ENCODE assay signal across 27 cellular contexts in genomic region chr15:71375934-71376333, GRCh38.
A peak's percentile ranks its signal among the peaks of the same experiment; 100 is the strongest.
DNase-seq lines count a peak whose midpoint lies in the region; ATAC-seq, FAIRE-seq and TF ChIP-seq lines count a peak whose summit lies in the region.
"Had no signal": no experiment of that assay in that cellular context is flagged by ENCODE, and none has a peak within 500 bp of the region (broad histone marks: within the 10 kb centered on the region; RNA-seq: fewer than 3 reads in every experiment).

No MANE protein-coding gene starts in this region.

- peak; percentile 71 for FAIRE-seq in keratinocyte (lab: Jason Lieb, UNC)
- FAIRE-seq: G401.6, GM18507, H54 had no signal

- H3K4me2 ChIP-seq in mammary epithelial cell (ENCODE audit: insufficient read depth, low read depth, low read length) (no peak overlapping the region), keratinocyte (ENCODE audit: control insufficient read depth, extremely low read depth, insufficient read depth, low read depth, low read length) (no peak overlapping the region)

- H3K9me3 Mint-ChIP-seq in MCF 10A (ENCODE audit: unreplicated experiment): no peaks in the 10 kb centered on the region

- H3K9me1 ChIP-seq in keratinocyte (ENCODE audit: control insufficient read depth, extremely low read depth, insufficient read depth, low read length): no peaks in the 10 kb centered on the region

- ATAC-seq in esophagus mucosa (peak; percentile 50), HG03432 (IDR thresholded peaks at IDR 0.05; ENCODE audit: unreplicated experiment) (no peak), GM18517 (IDR thresholded peaks at IDR 0.05; ENCODE audit: unreplicated experiment) (no peak)
- ATAC-seq: CD8-positive, alpha-beta T cell had no signal

- no peaks in the 10 kb centered on the region for H3K27me3 ChIP-seq in mammary epithelial cell (ENCODE audit: insufficient read depth, low read length)
- no peaks in the 10 kb centered on the region for H3K27me3 ChIP-seq in keratinocyte (ENCODE audit: control insufficient read depth, extremely low read depth, insufficient read depth, low read length)
- H3K27me3 ChIP-seq: Peyer's patch, SJCRH30 had no signal

- intact Hi-C loops in mammary epithelial cell (cut with micrococcal nuclease): no loop called here
- intact Hi-C loops in MCF 10A (cut with micrococcal nuclease): no loop called here

- BruUV-seq in mammary epithelial cell (replicated peaks; lab: Mats Ljungman, UMichigan) (no TSS peak), MCF 10A (replicated peaks; lab: Mats Ljungman, UMichigan) (no TSS peak)

- no peak for TF ChIP-seq POLR2A in erythroblast (IDR thresholded peaks at IDR 0.05; ENCODE audit: low read length)

- peaks cover 5% of the 10 kb centered on the region for H3K4me1 Mint-ChIP-seq in MCF 10A (ENCODE audit: insufficient read depth, unreplicated experiment)

- H4K20me1 ChIP-seq in mammary epithelial cell (ENCODE audit: insufficient read depth, low read length) (no peaks in the 10 kb centered on the region), keratinocyte (ENCODE audit: control insufficient read depth, extremely low read depth, insufficient read depth, low read length) (no peaks in the 10 kb centered on the region)

- no peaks in the 10 kb centered on the region for H3K27me3 Mint-ChIP-seq in MCF 10A (ENCODE audit: insufficient read depth, unreplicated experiment)

- H3K79me2 ChIP-seq in mammary epithelial cell (ENCODE audit: insufficient read depth, low read length) (no peaks in the 10 kb centered on the region), keratinocyte (ENCODE audit: control insufficient read depth, insufficient read depth, low read length) (no peaks in the 10 kb centered on the region)

- dilution Hi-C loops in mammary epithelial cell (cut with HindIII; ENCODE audit: low sequenced_read_pairs): no loop called here
- dilution Hi-C loops in keratinocyte (cut with MboI; ENCODE audit: extremely low pct_ligation_motif_present, low sequenced_read_pairs): no loop called here

- in situ Hi-C loops in mammary epithelial cell (cut with MboI; ENCODE audit: low sequenced_read_pairs in 2 of 2): no loop called here

- H3K36me3 ChIP-seq in mammary epithelial cell (ENCODE audit: insufficient read depth, low read length) (no peaks in the 10 kb centered on the region), keratinocyte (ENCODE audit: control insufficient read depth in 2 of 2, extremely low read depth in 1 of 2, insufficient read depth in 2 of 2, low read length in 2 of 2) (peaks cover 2 to 8% of the 10 kb centered on the region in 2 experiments)
- H3K36me3 ChIP-seq: Peyer's patch, SJCRH30 had no signal

- no peaks in the 10 kb centered on the region for H3K4me1 ChIP-seq in mammary epithelial cell (ENCODE audit: insufficient read depth, low read length)
- H3K4me1 ChIP-seq in keratinocyte (ENCODE audit: control insufficient read depth, extremely low read depth, insufficient read depth, low read length): peaks cover 12% of the 10 kb centered on the region

- no peaks in the 10 kb centered on the region for H3K9me3 ChIP-seq in mammary epithelial cell (replicated peaks; ENCODE audit: insufficient read depth, low read length)
- no peaks in the 10 kb centered on the region for H3K9me3 ChIP-seq in keratinocyte (ENCODE audit: control insufficient read depth, low read depth, low read length)
- H3K9me3 ChIP-seq: Peyer's patch, SJCRH30 had no signal

- H3K4me3 ChIP-seq in mammary epithelial cell (replicated peaks in 1 of 3; ENCODE audit: insufficient read depth in 1 of 3, low read depth in 2 of 3, low read length in 3 of 3) (no peak overlapping the region), keratinocyte (ENCODE audit: control insufficient read depth in 2 of 3, extremely low read depth in 1 of 3, insufficient read depth in 2 of 3, low read depth in 1 of 3, low read length in 3 of 3) (no peak overlapping the region)
- H3K4me3 ChIP-seq: Peyer's patch, SJCRH30 had no signal

- 97% methylated on average over 3 of the region's 3 CpGs for WGBS in mammary epithelial cell (ENCODE audit: low coverage, missing lambda C conversion rate)

- no peak for TF ChIP-seq CTCF in mammary epithelial cell (conservative IDR thresholded peaks at IDR 0.05 in 1 of 2, IDR thresholded peaks at IDR 0.05 in 1 of 2; ENCODE audit: extremely low read depth in 1 of 2, insufficient read depth in 1 of 2, low read depth in 1 of 2, low read length in 2 of 2)
- no peak for TF ChIP-seq CTCF in MCF 10A (IDR thresholded peaks at IDR 0.05; ENCODE audit: unreplicated experiment)
- TF ChIP-seq CTCF in keratinocyte (optimal IDR thresholded peaks at IDR 0.05 in 1 of 3, IDR thresholded peaks at IDR 0.05 in 1 of 3, conservative IDR thresholded peaks at IDR 0.05 in 1 of 3; ENCODE audit: extremely low read depth in 1 of 3, insufficient read depth in 2 of 3, low read length in 3 of 3): no peak

- no peak overlapping the region for H3K27ac Mint-ChIP-seq in MCF 10A (ENCODE audit: low read depth, unreplicated experiment)
- H3K27ac Mint-ChIP-seq: CD8-positive, alpha-beta T cell had no signal

- H3K9ac ChIP-seq in mammary epithelial cell (ENCODE audit: insufficient read depth, low read length) (no peak overlapping the region), keratinocyte (ENCODE audit: control insufficient read depth, extremely low read depth, insufficient read depth, low read length) (no peak overlapping the region)

- CTCF ChIA-PET in mammary epithelial cell (lab: Charles Lee; ENCODE audit: low non-redundant PET): no interaction called here
- CTCF ChIA-PET in MCF 10A (lab: Yijun Ruan, JAX): no interaction called here

- H2AFZ ChIP-seq in mammary epithelial cell (ENCODE audit: low read depth, low read length) (no peak overlapping the region), keratinocyte (ENCODE audit: control insufficient read depth, low read length) (no peak overlapping the region)

- no peak overlapping the region for H3K27ac ChIP-seq in mammary epithelial cell (ENCODE audit: insufficient read depth, low read depth, low read length)
- H3K27ac ChIP-seq in keratinocyte (ENCODE audit: control insufficient read depth, insufficient read depth, low read length): no peak overlapping the region
- H3K27ac ChIP-seq: 22Rv1, SJCRH30 had no signal

- H3K4me3 Mint-ChIP-seq in MCF 10A (ENCODE audit: unreplicated experiment): no peak overlapping the region
- H3K4me3 Mint-ChIP-seq: CD8-positive, alpha-beta T cell had no signal

- POLR2A ChIA-PET in MCF 10A (lab: Yijun Ruan, JAX): no interaction called here

- H3K36me3 Mint-ChIP-seq in MCF 10A (ENCODE audit: insufficient read depth, unreplicated experiment): no peaks in the 10 kb centered on the region

- DNase-seq in mammary epithelial cell: peak; percentile 51
- DNase-seq in MCF 10A (ENCODE audit: unreplicated experiment): no peak
- no peak for DNase-seq in keratinocyte (ENCODE audit: low read depth, low spot score)
- DNase-seq in erythroblast (lab: John Stamatoyannopoulos, UW): no peak
- DNase-seq in 8988T: no peak
- DNase-seq: AML-193; C1 segment of cervical spinal cord; Calu3; CD8-positive, alpha-beta T cell; DMS153; HFFc6; KBM-7; NCI-H1092 treated with DMSO at 0.1 percent for 48 hours; NCI-H1436 treated with DMSO at 0.1 percent for 48 hours; NCI-H2029; NCI-H226; NCI-H524; NCI-H82; Peyer's patch; SJCRH30 had no signal
